In genomic region chr7:5574770-5575269, GRCh38 we compare ENCODE assay signal across 9 cellular contexts. TPM values are rescaled to one million over a fixed set of nuclear protein-coding genes. Genes with fewer than 3 reads are reported as not detected.
A peak's percentile ranks its signal among the peaks of the same experiment; 100 is the strongest.
DNase-seq lines count a peak whose midpoint lies in the region; ATAC-seq, FAIRE-seq and TF ChIP-seq lines count a peak whose summit lies in the region.
"Had no signal": no experiment of that assay in that cellular context is flagged by ENCODE, and none has a peak within 500 bp of the region (broad histone marks: within the 10 kb centered on the region; RNA-seq: fewer than 3 reads in every experiment).

No MANE protein-coding gene starts in this region.

- no peak for TF ChIP-seq EP300 in H1 (IDR thresholded peaks at IDR 0.05; ENCODE audit: borderline replicate concordance in 1 of 2, low read depth in 2 of 2, low read length in 2 of 2)

- in situ Hi-C loops in KBM-7 (cut with MboI; ENCODE audit: low pct_unique_long_range_greater_than_20kb, low sequenced_read_pairs), result no loop called here

- H3K4me1 ChIP-seq in H1 (replicated peaks in 1 of 4; ENCODE audit: control insufficient read depth in 3 of 4, insufficient read depth in 4 of 4, low read length in 3 of 4) (peaks cover 0 to 11% (median 6%) of the 10 kb centered on the region in 4 experiments; a peak in 6 of 7 replicates), subcutaneous abdominal adipose tissue (ENCODE audit: control insufficient read depth in 5 of 5, insufficient read depth in 5 of 5, low read length in 5 of 5) (peaks cover 0 to 24% (median 15%) of the 10 kb centered on the region in 5 donors), tibial artery (peaks cover 0 to 16% (median 11%) of the 10 kb centered on the region in 4 donors)

- no peak overlapping the region for H2AK5ac ChIP-seq in H1 (ENCODE audit: low read depth, low read length)

- peaks cover 18% of the 10 kb centered on the region for H3K27me3 Mint-ChIP-seq in activated CD4-positive, alpha-beta T cell treated with anti-CD3 and anti-CD28 coated beads for 36 hours

- H3K9me3 Mint-ChIP-seq in activated CD4-positive, alpha-beta T cell treated with anti-CD3 and anti-CD28 coated beads for 36 hours (ENCODE audit: low read depth), result no peaks in the 10 kb centered on the region

- no peaks in the 10 kb centered on the region for H4K20me1 ChIP-seq in H1 (replicated peaks in 1 of 2; ENCODE audit: control insufficient read depth in 1 of 2, insufficient read depth in 2 of 2, low read length in 2 of 2)

- 37% methylated on average over 11 of the region's 19 CpGs; no CpG with 5 or more reads in 1 of the 2 experiments for WGBS in H1 (ENCODE audit: extremely low coverage in 1 of 2, insufficient coverage in 1 of 2, insufficient read length in 1 of 2, insufficient replicate concordance in 2 of 2, low coverage in 1 of 2, low lambda C conversion rate in 2 of 2, missing lambda C conversion rate in 1 of 2), 2 experiments

- no peak overlapping the region for H3K4me3 Mint-ChIP-seq in activated CD4-positive, alpha-beta T cell treated with anti-CD3 and anti-CD28 coated beads for 36 hours

- no peak for FAIRE-seq in H1 (lab: Jason Lieb, UNC)
- FAIRE-seq: urothelium cell line had no signal

- no peak overlapping the region for H2BK15ac ChIP-seq in H1 (ENCODE audit: low read length)

- no peak overlapping the region for H3K4ac ChIP-seq in H1 (replicated peaks; ENCODE audit: insufficient read length, low read depth, low read length)

- no peak overlapping the region for H3K56ac ChIP-seq in H1 (replicated peaks; ENCODE audit: insufficient read length, low read depth, low read length)

- H3K9ac ChIP-seq in H1 (replicated peaks in 1 of 4; ENCODE audit: extremely low read depth in 1 of 4, low read depth in 3 of 4, low read length in 3 of 4), result no peak overlapping the region; a peak in 1 of 7 replicates
- peak overlapping the region in 1 of 5 donors; percentile 30 for H3K9ac ChIP-seq in subcutaneous abdominal adipose tissue (ENCODE audit: low read length in 5 of 5)

- POLR2A ChIA-PET in H1 (lab: Charles Lee; ENCODE audit: partially characterized antibody), result interaction anchor here (0.7 to 1.6 kb wide), 9 partner anchors 9 to 84 kb away, joined by 3 to 4 read pairs (median 3); no protein-coding TSS in a partner anchor
- POLR2A ChIA-PET in activated CD4-positive, alpha-beta T cell treated with anti-CD3 and anti-CD28 coated beads for 36 hours (lab: Charles Lee), result no interaction called here

- no peak overlapping the region for H4K5ac ChIP-seq in H1 (ENCODE audit: insufficient read length, low read depth, low read length)

- H3K27me3 ChIP-seq in H1 (replicated peaks in 1 of 4; ENCODE audit: control insufficient read depth in 3 of 4, extremely low read depth in 1 of 4, insufficient read depth in 3 of 4, low read length in 3 of 4) (no peaks in the 10 kb centered on the region), subcutaneous abdominal adipose tissue (ENCODE audit: control insufficient read depth in 5 of 5, insufficient read depth in 4 of 5, low read length in 5 of 5) (no peaks in the 10 kb centered on the region), tibial artery (peaks cover 0 to 27% of the 10 kb centered on the region in 2 donors)

- TF ChIP-seq POLR2A in H1 (IDR thresholded peaks at IDR 0.05; ENCODE audit: control extremely low read depth in 1 of 2, low read depth in 2 of 2, low read length in 2 of 2), result no peak

- no peak for ATAC-seq in activated CD4-positive, alpha-beta T cell treated with anti-CD3 and anti-CD28 coated beads for 36 hours
- no peak for ATAC-seq in GM21825 (IDR thresholded peaks at IDR 0.05; ENCODE audit: unreplicated experiment)

- peak overlapping the region; percentile 95; the same call in 1 of the 2 replicates for H2BK12ac ChIP-seq in H1 (ENCODE audit: low read depth, low read length)

- H3K4me1 Mint-ChIP-seq in activated CD4-positive, alpha-beta T cell treated with anti-CD3 and anti-CD28 coated beads for 36 hours, result peaks cover 12% of the 10 kb centered on the region

- H3K36me3 ChIP-seq in H1 (ENCODE audit: control insufficient read depth in 2 of 4, insufficient read depth in 4 of 4, low read length in 3 of 4) (no peaks in the 10 kb centered on the region), subcutaneous abdominal adipose tissue (ENCODE audit: control insufficient read depth in 5 of 5, insufficient read depth in 5 of 5, low read length in 5 of 5) (no peaks in the 10 kb centered on the region), tibial artery (no peaks in the 10 kb centered on the region)

- no peak overlapping the region for H3K27ac Mint-ChIP-seq in activated CD4-positive, alpha-beta T cell treated with anti-CD3 and anti-CD28 coated beads for 36 hours

- H3K79me1 ChIP-seq in H1 (ENCODE audit: low read depth, low read length), result no peaks in the 10 kb centered on the region

- H3K23ac ChIP-seq in H1 (ENCODE audit: insufficient read length), result no peak overlapping the region

- no peak overlapping the region for H3K14ac ChIP-seq in H1 (ENCODE audit: insufficient read length)

- peak overlapping the region; percentile 81; the same call in 1 of the 2 replicates for H2BK5ac ChIP-seq in H1 (ENCODE audit: low read depth, low read length)

- no peak overlapping the region for H4K8ac ChIP-seq in H1 (ENCODE audit: extremely low read depth, insufficient read depth, low read length)

- H3K4me3 ChIP-seq in H1 (ENCODE audit: extremely low read depth in 1 of 4, insufficient read depth in 2 of 4, low read depth in 3 of 4, low read length in 4 of 4), result peak overlapping the region in 2 of 4 experiments; percentile 5 to 44; a peak in 3 of 8 replicates
- H3K4me3 ChIP-seq in subcutaneous abdominal adipose tissue (ENCODE audit: low read depth in 1 of 5, low read length in 5 of 5), result peak overlapping the region in 3 of 5 donors; percentile 30 to 39 (median 35)
- peak overlapping the region in 1 of 2 donors; percentile 4 for H3K4me3 ChIP-seq in tibial artery

- H3K4me2 ChIP-seq in H1 (ENCODE audit: insufficient read depth in 1 of 2, low read depth in 2 of 2, low read length in 2 of 2), result peak overlapping the region; percentile 39 to 64; a peak in 3 of 4 replicates

- H3K9me3 ChIP-seq in H1 (ENCODE audit: insufficient read depth in 2 of 2, low read depth in 1 of 2, low read length in 1 of 2), result no peaks in the 10 kb centered on the region
- no peaks in the 10 kb centered on the region for H3K9me3 ChIP-seq in subcutaneous abdominal adipose tissue (ENCODE audit: control insufficient read depth in 5 of 5, low read length in 5 of 5)
- H3K9me3 ChIP-seq in tibial artery, result no peaks in the 10 kb centered on the region

- H3K23me2 ChIP-seq in H1 (ENCODE audit: low read depth, low read length), result peaks cover 5% of the 10 kb centered on the region; the same call in 1 of the 2 replicates

- intact Hi-C loops in tibial artery (cut with DNase I; ENCODE audit: low total_unique reads), result no loop called here
- intact Hi-C loops in activated CD4-positive, alpha-beta T cell treated with anti-CD3 and anti-CD28 coated beads for 36 hours (cut with DNase I, micrococcal nuclease), result no loop called here

- no peaks in the 10 kb centered on the region for H3K79me2 ChIP-seq in H1 (ENCODE audit: control insufficient read depth in 1 of 2, insufficient read depth in 2 of 2, low read length in 2 of 2)

- TF ChIP-seq RAD21 in H1 (IDR thresholded peaks at IDR 0.05 in 1 of 2, conservative IDR thresholded peaks at IDR 0.05 in 1 of 2; ENCODE audit: low read depth in 2 of 2, low read length in 2 of 2), result no peak

- H2AFZ ChIP-seq in H1 (ENCODE audit: low read length), result peak overlapping the region; percentile 90; the same call in 1 of the 2 replicates

- H3K36me3 Mint-ChIP-seq in activated CD4-positive, alpha-beta T cell treated with anti-CD3 and anti-CD28 coated beads for 36 hours (ENCODE audit: low read depth), result no peaks in the 10 kb centered on the region

- TF ChIP-seq CTCF in H1 (IDR thresholded peaks at IDR 0.05; ENCODE audit: control extremely low read depth in 1 of 3, insufficient read depth in 1 of 3, low read depth in 1 of 3, low read length in 3 of 3) (no peak), tibial artery (IDR thresholded peaks at IDR 0.05) (no peak)

- peak; percentile 22 for DNase-seq in KBM-7
- peak in 1 of 2 experiments; percentile 64 for DNase-seq in H1 (ENCODE audit: low read depth in 1 of 2, low spot score in 2 of 2)
- peak; percentile 62 for DNase-seq in left kidney (ENCODE audit: low read depth, low spot score)
- DNase-seq in tibial artery, result no peak
- no peak for DNase-seq in kidney glomerular epithelial cell (lab: John Stamatoyannopoulos, UW)
- no peak for DNase-seq in activated CD4-positive, alpha-beta T cell treated with anti-CD3 and anti-CD28 coated beads for 36 hours

- CTCF ChIA-PET in H1 (lab: Charles Lee; ENCODE audit: partially characterized antibody), result interaction anchor here (0.7 to 2.6 kb wide), 6 partner anchors 15 to 116 kb away, joined by 3 to 11 read pairs (median 4); no protein-coding TSS in a partner anchor
- CTCF ChIA-PET in activated CD4-positive, alpha-beta T cell treated with anti-CD3 and anti-CD28 coated beads for 36 hours (lab: Charles Lee), result interaction anchor here (0.7 kb wide), 1 partner anchor 129 kb away, joined by 3 read pairs; no protein-coding TSS in a partner anchor

- peak overlapping the region; percentile 90 for H4K91ac ChIP-seq in H1 (replicated peaks; ENCODE audit: insufficient read length, low read length)

- peak overlapping the region; percentile 95; the same call in 1 of the 2 replicates for H2BK20ac ChIP-seq in H1 (ENCODE audit: low read length)

- H2BK120ac ChIP-seq in H1 (replicated peaks; ENCODE audit: low read depth, low read length), result no peak overlapping the region

- no peak overlapping the region; the same call in 1 of the 2 replicates for H3K27ac ChIP-seq in H1 (ENCODE audit: low read depth, low read length)
- H3K27ac ChIP-seq in subcutaneous abdominal adipose tissue (ENCODE audit: low read depth, low read length), result no peak overlapping the region
- no peak overlapping the region for H3K27ac ChIP-seq in tibial artery

- peak overlapping the region; percentile 52 for H3K18ac ChIP-seq in H1 (ENCODE audit: extremely low read depth, low read length)

RNA-seq across cellular contexts. Expression of gene FSCN1, which starts 17.8 kb away (rescaled TPM):
- 300 and 304 TPM in 2 replicates for total RNA-seq in H1 (2021; fragmentation: NEBNext Ultra II Directional; extraction: Animal tissue kit (Norgen Biotek cat#: 25700))
- polyA plus RNA-seq in H1 (2011; rRNA removed), result 220 and 354 TPM in 2 replicates
- polyA plus RNA-seq in H1 (2011; cell fraction: cytosol; rRNA removed), result 162 TPM
- polyA plus RNA-seq in H1 (2011; cell fraction: nucleus; rRNA removed), result 211 TPM
- polyA plus RNA-seq in H1 (2012, experiment 1 of 2), result 134 to 263 TPM (median 248 TPM) in 4 replicates
- polyA plus RNA-seq in H1 (2012, experiment 2 of 2), result 286 TPM
- 278 TPM for polyA plus RNA-seq in H1 (2013, experiment 1 of 2)
- 278 TPM for polyA plus RNA-seq in H1 (2013, experiment 2 of 2)
- polyA minus RNA-seq in H1 (2011; rRNA and poly(A)+ RNA removed), result 63.6 and 68.5 TPM in 2 replicates
- 239 TPM for polyA minus RNA-seq in H1 (2011; cell fraction: cytosol; rRNA and poly(A)+ RNA removed)
- polyA minus RNA-seq in H1 (2011; cell fraction: nucleus; rRNA and poly(A)+ RNA removed), result 150 TPM
- 10 to 100 TPM; 18.5 to 21.0 TPM for total RNA-seq in activated CD4-positive, alpha-beta T cell treated with anti-CD3 and anti-CD28 coated beads for 36 hours

RNA-seq across cellular contexts. Expression of gene ACTB, which starts 44.4 kb away (rescaled TPM):
- 5,193 and 5,434 TPM in 2 replicates for total RNA-seq in H1 (2021; fragmentation: NEBNext Ultra II Directional; extraction: Animal tissue kit (Norgen Biotek cat#: 25700))
- 3,302 and 5,403 TPM in 2 replicates for polyA plus RNA-seq in H1 (2011; rRNA removed)
- polyA plus RNA-seq in H1 (2011; cell fraction: cytosol; rRNA removed), result 2,071 TPM
- 4,500 TPM for polyA plus RNA-seq in H1 (2011; cell fraction: nucleus; rRNA removed)
- 6,137 to 6,485 TPM (median 6,195 TPM) in 4 replicates for polyA plus RNA-seq in H1 (2012, experiment 1 of 2)
- polyA plus RNA-seq in H1 (2012, experiment 2 of 2), result 10,957 TPM
- 8,552 TPM for polyA plus RNA-seq in H1 (2013, experiment 1 of 2)
- polyA plus RNA-seq in H1 (2013, experiment 2 of 2), result 8,467 TPM
- polyA minus RNA-seq in H1 (2011; rRNA and poly(A)+ RNA removed), result 2,491 and 4,199 TPM in 2 replicates
- polyA minus RNA-seq in H1 (2011; cell fraction: cytosol; rRNA and poly(A)+ RNA removed), result 2,951 TPM
- polyA minus RNA-seq in H1 (2011; cell fraction: nucleus; rRNA and poly(A)+ RNA removed), result 2,361 TPM
- over 10,000 TPM in 1 of 2 experiments, 1,000 to 10,000 TPM in 1; 9,205 to 11,516 TPM for total RNA-seq in activated CD4-positive, alpha-beta T cell treated with anti-CD3 and anti-CD28 coated beads for 36 hours

Comparison
In these comparisons a context has a peak if more than half of its experiments do, and no peak if none do; other contexts are left out.
1. DNase-seq: peak in KBM-7 (single experiment) and left kidney (single experiment); none in tibial artery (0 of 2), kidney glomerular epithelial cell (single experiment) and activated CD4-positive, alpha-beta T cell treated with anti-CD3 and anti-CD28 coated beads for 36 hours (single experiment).
2. RNA of gene FSCN1, which starts 17.8 kb away (total RNA-seq): 300 to 304 TPM in H1; 18.5 to 21.0 TPM in activated CD4-positive, alpha-beta T cell treated with anti-CD3 and anti-CD28 coated beads for 36 hours; every median in the first group is over 10 times any median in the second.